Comparison of ENCODE assay signal across 30 cellular contexts in genomic region chr6:99092461-99092860, GRCh38.
A peak's percentile ranks its signal among the peaks of the same experiment; 100 is the strongest.
DNase-seq lines count a peak whose midpoint lies in the region; ATAC-seq, FAIRE-seq and TF ChIP-seq lines count a peak whose summit lies in the region.
"Had no signal": no experiment of that assay in that cellular context is flagged by ENCODE, and none has a peak within 500 bp of the region (broad histone marks: within the 10 kb centered on the region; RNA-seq: fewer than 3 reads in every experiment).

No MANE protein-coding gene starts in this region.

- H3K27me3 ChIP-seq in OCI-LY3 (ENCODE audit: low read depth, low read length), result peaks cover 10% of the 10 kb centered on the region; the same call in 1 of the 2 replicates
- H3K27me3 ChIP-seq in upper lobe of left lung, result no peaks in the 10 kb centered on the region
- H3K27me3 ChIP-seq: ascending aorta, neural progenitor cell, upper lobe of right lung had no signal

- no peaks in the 10 kb centered on the region for H3K9me3 Mint-ChIP-seq in type B pancreatic cell
- H3K9me3 Mint-ChIP-seq: dendritic cell treated with granulocyte-macrophage colony-stimulating factor and Interleukin-4, amounts not matched to agents 40 ng/mL and 50 ng/mL, for 4 days; neural progenitor cell; T-helper 1 cell treated with Interleukin-12 subunit alpha and Interleukin-12 subunit beta and Interleukin-4 antibody, amounts not matched to agents 30 μg/mL and 1 μg/mL, for 36 hours had no signal

- no peaks in the 10 kb centered on the region for H3K79me2 ChIP-seq in OCI-LY3 (ENCODE audit: low read length)

- TF ChIP-seq POLR2A in upper lobe of left lung (IDR thresholded peaks at IDR 0.05), result no peak

- no peak overlapping the region for H3K9ac ChIP-seq in OCI-LY3 (ENCODE audit: low read length)
- H3K9ac ChIP-seq: neural progenitor cell had no signal

- no peaks in the 10 kb centered on the region for H3K4me1 Mint-ChIP-seq in type B pancreatic cell (ENCODE audit: unreplicated experiment)
- H3K4me1 Mint-ChIP-seq: activated naive CD4-positive, alpha-beta T cell treated with anti-CD3 and anti-CD28 coated beads, Interleukin-2, amount 50 U/mL, for 24 hours; CD14-positive monocyte had no signal

- 44 to 63% methylated on average over 7 of the region's 7 CpGs for WGBS in upper lobe of left lung, 2 donors

- no peak for TF ChIP-seq EP300 in upper lobe of left lung (IDR thresholded peaks at IDR 0.05)

- H3K36me3 ChIP-seq in OCI-LY3 (replicated peaks; ENCODE audit: low read depth, low read length) (no peaks in the 10 kb centered on the region), upper lobe of left lung (no peaks in the 10 kb centered on the region)
- H3K36me3 ChIP-seq: ascending aorta, neural progenitor cell, upper lobe of right lung had no signal

- H3K4me3 Mint-ChIP-seq in type B pancreatic cell, result no peak overlapping the region
- H3K4me3 Mint-ChIP-seq: activated CD8-positive, alpha-beta memory T cell treated with anti-CD3 and anti-CD28 coated beads, Interleukin-2, amount 10 ng/mL, durations not matched to agents 7 days and 5 days; activated naive CD4-positive, alpha-beta T cell treated with anti-CD3 and anti-CD28 coated beads, Interleukin-2, amount 50 U/mL, for 24 hours; CD14-positive monocyte; dendritic cell treated with granulocyte-macrophage colony-stimulating factor and Interleukin-4, amounts not matched to agents 40 ng/mL and 50 ng/mL, for 4 days; neural progenitor cell; T-helper 1 cell treated with Interleukin-12 subunit alpha and Interleukin-12 subunit beta and Interleukin-4 antibody, amounts not matched to agents 30 μg/mL and 1 μg/mL, for 36 hours had no signal

- H3K27me3 Mint-ChIP-seq in type B pancreatic cell, result peaks cover 32% of the 10 kb centered on the region

- H3K4me1 ChIP-seq in OCI-LY3 (ENCODE audit: low read length), result peaks cover 15% of the 10 kb centered on the region
- no peaks in the 10 kb centered on the region for H3K4me1 ChIP-seq in upper lobe of left lung
- H3K4me1 ChIP-seq: ascending aorta, upper lobe of right lung had no signal

- H3K27ac ChIP-seq in OCI-LY3 (ENCODE audit: low read length) (no peak overlapping the region), upper lobe of left lung (no peak overlapping the region)
- H3K27ac ChIP-seq: ascending aorta, neural progenitor cell, upper lobe of right lung had no signal

- H3K4me3 ChIP-seq in OCI-LY3 (ENCODE audit: low read length), result peak overlapping the region; percentile 14; the same call in 1 of the 2 replicates
- no peak overlapping the region for H3K4me3 ChIP-seq in upper lobe of left lung
- H3K4me3 ChIP-seq: ascending aorta, lung, neural progenitor cell, upper lobe of right lung had no signal

- no peak for DNase-seq in activated naive CD4-positive, alpha-beta T cell (lab: John Stamatoyannopoulos, UW)
- no peak for DNase-seq in urothelium cell line (ENCODE audit: low spot score)
- DNase-seq in type B pancreatic cell (ENCODE audit: extremely low spot score, unreplicated experiment), result no peak
- DNase-seq in upper lobe of left lung, result no peak
- DNase-seq: ACHN; activated CD4-positive, alpha-beta T cell treated with anti-CD3 and anti-CD28 coated beads for 48 hours; activated CD8-positive, alpha-beta memory T cell treated with anti-CD3 and anti-CD28 coated beads, Interleukin-2, amount 10 ng/mL, durations not matched to agents 7 days and 5 days; caudate nucleus; NCI-H1105; NCI-H2029 treated with DMSO at 0.1 percent for 48 hours; NCI-H510A; NK-92 treated with Interleukin-12 subunit alpha and Interleukin-12 subunit beta, amount 100 ng/mL, for 24 hours; posterior cingulate gyrus; stimulated activated CD4-positive, alpha-beta T cell treated with anti-CD3 and anti-CD28 coated beads, Interleukin-15, amount 100 ng/mL, for 24 hours; stimulated activated CD8-positive, alpha-beta memory T cell treated with anti-CD3 and anti-CD28 coated beads, Interleukin-4, amount 100 ng/mL, for 48 hours; upper lobe of right lung had no signal

- peak overlapping the region; percentile 29 for H3K4me2 ChIP-seq in OCI-LY3 (ENCODE audit: low read length)
- H3K4me2 ChIP-seq: neural progenitor cell had no signal

- H3K36me3 Mint-ChIP-seq in type B pancreatic cell, result no peaks in the 10 kb centered on the region
- H3K36me3 Mint-ChIP-seq: activated CD8-positive, alpha-beta memory T cell treated with anti-CD3 and anti-CD28 coated beads, Interleukin-2, amount 10 ng/mL, durations not matched to agents 7 days and 5 days; activated naive CD4-positive, alpha-beta T cell treated with anti-CD3 and anti-CD28 coated beads, Interleukin-2, amount 50 U/mL, for 24 hours; CD14-positive monocyte; neural progenitor cell had no signal

- no peak overlapping the region for H3K27ac Mint-ChIP-seq in type B pancreatic cell
- H3K27ac Mint-ChIP-seq: activated CD8-positive, alpha-beta memory T cell treated with anti-CD3 and anti-CD28 coated beads, Interleukin-2, amount 10 ng/mL, durations not matched to agents 7 days and 5 days; activated naive CD4-positive, alpha-beta T cell treated with anti-CD3 and anti-CD28 coated beads, Interleukin-2, amount 50 U/mL, for 24 hours; CD14-positive monocyte; dendritic cell treated with granulocyte-macrophage colony-stimulating factor and Interleukin-4, amounts not matched to agents 40 ng/mL and 50 ng/mL, for 4 days; neural progenitor cell; T-helper 1 cell treated with Interleukin-12 subunit alpha and Interleukin-12 subunit beta and Interleukin-4 antibody, amounts not matched to agents 30 μg/mL and 1 μg/mL, for 36 hours had no signal

- ATAC-seq in GM18511 (IDR thresholded peaks at IDR 0.05; ENCODE audit: unreplicated experiment), result peak; percentile 9
- peak; percentile 15 for ATAC-seq in GM21619 (IDR thresholded peaks at IDR 0.05; ENCODE audit: unreplicated experiment)
- peak; percentile 10 for ATAC-seq in HG03103 (IDR thresholded peaks at IDR 0.05; ENCODE audit: low read depth, unreplicated experiment)
- no peak for ATAC-seq in upper lobe of left lung (ENCODE audit: low FRiP score in 2 of 2)
- ATAC-seq: activated CD8-positive, alpha-beta memory T cell treated with anti-CD3 and anti-CD28 coated beads, Interleukin-2, amount 10 ng/mL, durations not matched to agents 7 days and 5 days; sciatic nerve; upper lobe of right lung had no signal

- no peak overlapping the region for H2AFZ ChIP-seq in OCI-LY3 (ENCODE audit: low read depth, low read length)
- H2AFZ ChIP-seq: neural progenitor cell had no signal

- no peak for FAIRE-seq in urothelium cell line (lab: Jason Lieb, UNC)
- FAIRE-seq: D721Med, HTR-8/SVneo had no signal

- no peaks in the 10 kb centered on the region for H4K20me1 ChIP-seq in OCI-LY3 (ENCODE audit: insufficient read depth, low read length)

- no peak for TF ChIP-seq CTCF in OCI-LY3 (IDR thresholded peaks at IDR 0.05; ENCODE audit: low read depth, low read length)
- no peak for TF ChIP-seq CTCF in type B pancreatic cell (conservative IDR thresholded peaks at IDR 0.05)
- no peak for TF ChIP-seq CTCF in upper lobe of left lung (IDR thresholded peaks at IDR 0.05)

- H3K9me3 ChIP-seq in OCI-LY3 (ENCODE audit: insufficient read depth, low read length) (no peaks in the 10 kb centered on the region), upper lobe of left lung (no peaks in the 10 kb centered on the region)
- H3K9me3 ChIP-seq: ascending aorta, upper lobe of right lung had no signal

Comparison
In these comparisons a context has a peak if more than half of its experiments do, and no peak if none do; other contexts are left out.
1. ATAC-seq: peak in GM18511 (single experiment), GM21619 (single experiment) and HG03103 (single experiment); none in upper lobe of left lung (0 of 2).